33 cellular contexts compared by ENCODE assay signal in the genomic region with DNA sequence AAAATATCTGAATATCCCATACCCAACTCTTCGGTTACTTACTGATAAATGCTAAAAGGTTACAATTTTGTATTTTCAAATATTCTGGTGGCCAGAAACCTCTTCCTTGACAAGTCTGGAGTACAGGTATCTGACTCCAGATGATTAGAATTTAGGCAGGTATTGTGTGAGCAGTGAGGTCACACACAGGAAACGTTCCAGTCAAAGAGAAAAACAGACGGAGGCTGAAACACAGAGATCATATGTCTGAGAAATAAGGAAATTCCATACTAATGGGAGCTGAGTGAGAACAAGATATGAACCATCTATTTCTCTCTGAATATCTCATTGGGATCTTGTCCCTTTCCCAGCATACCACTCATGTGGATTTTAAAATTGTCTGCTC.
"Had no signal": no experiment of that assay in that cellular context is flagged by ENCODE, and none has a peak within 500 bp of the region (broad histone marks: within the 10 kb centered on the region; RNA-seq: fewer than 3 reads in every experiment).

No MANE protein-coding gene starts in this region.

- H3K36me3 Mint-ChIP-seq: activated CD4-positive, alpha-beta memory T cell treated with anti-CD3 and anti-CD28 coated beads for 36 hours; activated naive CD4-positive, alpha-beta T cell treated with anti-CD3 and anti-CD28 coated beads, Interleukin-2, amount 50 U/mL, for 24 hours; naive thymus-derived CD4-positive, alpha-beta T cell; neural progenitor cell; stimulated activated memory B cell treated with anti-CD40 and anti-IgM and Interleukin-4, amounts not matched to agents 10 μg/mL and 1 μg/mL and 100 μg/mL, for 72 hours had no signal

- H3K27me3 Mint-ChIP-seq: activated CD4-positive, alpha-beta memory T cell treated with anti-CD3 and anti-CD28 coated beads for 36 hours; activated naive CD4-positive, alpha-beta T cell treated with anti-CD3 and anti-CD28 coated beads, Interleukin-2, amount 50 U/mL, for 24 hours; activated naive CD8-positive, alpha-beta T cell treated with anti-CD3 and anti-CD28 coated beads, Interleukin-2, amount 50 U/mL, for 24 hours; stimulated activated naive CD8-positive, alpha-beta T cell treated with anti-CD3 and anti-CD28 coated beads, Interleukin-15, amount 100 ng/mL, for 72 hours had no signal

- H3K9me3 Mint-ChIP-seq: activated CD4-positive, alpha-beta memory T cell treated with anti-CD3 and anti-CD28 coated beads for 36 hours; activated CD4-positive, alpha-beta T cell treated with anti-CD3 and anti-CD28 coated beads, Interleukin-2, amount 10 ng/mL, durations not matched to agents 24 days and 14 days; activated naive CD4-positive, alpha-beta T cell treated with anti-CD3 and anti-CD28 coated beads, Interleukin-2, amount 50 U/mL, for 24 hours; activated naive CD8-positive, alpha-beta T cell treated with anti-CD3 and anti-CD28 coated beads, Interleukin-2, amount 50 U/mL, for 24 hours; activated T-helper 2 cell treated with anti-CD3 and anti-CD28 coated beads, Interferon-gamma antibody, Interleukin-2, Interleukin-4, amounts not matched to agents 10 μg/mL and 5 μg/mL and 100 μg/mL, durations not matched to agents 14 hours and 24 hours and 36 hours; naive thymus-derived CD4-positive, alpha-beta T cell; neural progenitor cell; stimulated activated memory B cell treated with anti-CD40 and anti-IgM and Interleukin-4, amounts not matched to agents 10 μg/mL and 1 μg/mL and 100 μg/mL, for 72 hours; stimulated activated naive CD8-positive, alpha-beta T cell treated with anti-CD3 and anti-CD28 coated beads, Interleukin-15, amount 100 ng/mL, for 72 hours had no signal

- DNase-seq: activated CD4-positive, alpha-beta memory T cell treated with anti-CD3 and anti-CD28 coated beads for 36 hours; activated CD4-positive, alpha-beta T cell treated with anti-CD3 and anti-CD28 coated beads, Interleukin-2, amount 10 ng/mL, durations not matched to agents 24 days and 14 days; activated CD4-positive, CD25-positive, alpha-beta regulatory T cell treated with anti-CD3 and anti-CD28 coated beads, Interleukin-2, amount 50 U/mL, for 72 hours; activated CD8-positive, alpha-beta memory T cell treated with anti-CD3 and anti-CD28 coated beads, Interleukin-2, amount 50 U/mL, for 48 hours; activated naive CD8-positive, alpha-beta T cell treated with anti-CD3 and anti-CD28 coated beads, Interleukin-2, amount 50 U/mL, for 24 hours; activated T-cell treated with anti-CD3 and anti-CD28 coated beads, Interleukin-2, amount 50 U/mL, for 48 hours; amygdala; central memory CD4-positive, alpha-beta T cell; dermis blood vessel endothelial cell; effector CD4-positive, alpha-beta T cell; esophagus squamous epithelium; foreskin melanocyte; heart right ventricle; left colon; mammary epithelial cell; naive thymus-derived CD4-positive, alpha-beta T cell; occipital lobe; psoas muscle; stimulated activated CD4-positive, alpha-beta T cell treated with anti-CD3 and anti-CD28 coated beads, Interleukin-1b, Interleukin-23, amount 100 ng/mL, for 48 hours; stimulated activated CD4-positive, alpha-beta T cell treated with anti-CD3 and anti-CD28 coated beads, Interleukin-4, amount 100 ng/mL, for 4 hours; stimulated activated CD8-positive, alpha-beta memory T cell treated with anti-CD3 and anti-CD28 coated beads, Interleukin-4, amount 100 ng/mL, for 48 hours; stimulated activated naive CD8-positive, alpha-beta T cell treated with anti-CD3 and anti-CD28 coated beads, Interleukin-15, amount 100 ng/mL, for 72 hours; substantia nigra; T-helper 2 cell; upper lobe of left lung had no signal

- H3K27me3 ChIP-seq: upper lobe of left lung, vagina had no signal

- H3K4me1 ChIP-seq: esophagus squamous epithelium, heart right ventricle, neural progenitor cell, parathyroid adenoma, psoas muscle, upper lobe of left lung, vagina had no signal

- H3K27ac ChIP-seq: epithelial cell of prostate, esophagus squamous epithelium, heart right ventricle, neural progenitor cell, parathyroid adenoma, psoas muscle, upper lobe of left lung, vagina had no signal

- H3K4me3 ChIP-seq: esophagus squamous epithelium, heart right ventricle, neural progenitor cell, psoas muscle, smooth muscle cell, upper lobe of left lung, vagina had no signal

- H3K27ac Mint-ChIP-seq: activated CD4-positive, alpha-beta memory T cell treated with anti-CD3 and anti-CD28 coated beads for 36 hours; activated CD4-positive, alpha-beta T cell treated with anti-CD3 and anti-CD28 coated beads, Interleukin-2, amount 10 ng/mL, durations not matched to agents 24 days and 14 days; activated naive CD4-positive, alpha-beta T cell treated with anti-CD3 and anti-CD28 coated beads, Interleukin-2, amount 50 U/mL, for 24 hours; activated naive CD8-positive, alpha-beta T cell treated with anti-CD3 and anti-CD28 coated beads, Interleukin-2, amount 50 U/mL, for 24 hours; activated T-helper 2 cell treated with anti-CD3 and anti-CD28 coated beads, Interferon-gamma antibody, Interleukin-2, Interleukin-4, amounts not matched to agents 10 μg/mL and 5 μg/mL and 100 μg/mL, durations not matched to agents 14 hours and 24 hours and 36 hours; neural progenitor cell; stimulated activated memory B cell treated with anti-CD40 and anti-IgM and Interleukin-4, amounts not matched to agents 10 μg/mL and 1 μg/mL and 100 μg/mL, for 72 hours; stimulated activated naive CD8-positive, alpha-beta T cell treated with anti-CD3 and anti-CD28 coated beads, Interleukin-15, amount 100 ng/mL, for 72 hours had no signal

- ATAC-seq: activated naive CD8-positive, alpha-beta T cell treated with anti-CD3 and anti-CD28 coated beads, Interleukin-2, amount 50 U/mL, for 24 hours; heart right ventricle; left colon; naive thymus-derived CD4-positive, alpha-beta T cell; psoas muscle; stimulated activated memory B cell treated with anti-CD40 and anti-IgM and Interleukin-4, amounts not matched to agents 10 μg/mL and 1 μg/mL and 100 μg/mL, for 72 hours; stimulated activated naive CD8-positive, alpha-beta T cell treated with anti-CD3 and anti-CD28 coated beads, Interleukin-15, amount 100 ng/mL, for 72 hours had no signal

- H3K4me3 Mint-ChIP-seq: activated CD4-positive, alpha-beta memory T cell treated with anti-CD3 and anti-CD28 coated beads for 36 hours; activated CD4-positive, alpha-beta T cell treated with anti-CD3 and anti-CD28 coated beads, Interleukin-2, amount 10 ng/mL, durations not matched to agents 24 days and 14 days; activated naive CD4-positive, alpha-beta T cell treated with anti-CD3 and anti-CD28 coated beads, Interleukin-2, amount 50 U/mL, for 24 hours; activated naive CD8-positive, alpha-beta T cell treated with anti-CD3 and anti-CD28 coated beads, Interleukin-2, amount 50 U/mL, for 24 hours; naive thymus-derived CD4-positive, alpha-beta T cell; neural progenitor cell; stimulated activated memory B cell treated with anti-CD40 and anti-IgM and Interleukin-4, amounts not matched to agents 10 μg/mL and 1 μg/mL and 100 μg/mL, for 72 hours; stimulated activated naive CD8-positive, alpha-beta T cell treated with anti-CD3 and anti-CD28 coated beads, Interleukin-15, amount 100 ng/mL, for 72 hours had no signal

- H3K36me3 ChIP-seq: esophagus squamous epithelium, heart right ventricle, neural progenitor cell, upper lobe of left lung, vagina had no signal

- H3K9me3 ChIP-seq: esophagus squamous epithelium, heart right ventricle, psoas muscle, upper lobe of left lung, vagina had no signal

- H3K4me1 Mint-ChIP-seq: neural progenitor cell had no signal
